ENCODE assay signal across 19 cellular contexts in genomic region chr13:58134012-58134411, GRCh38.
"Had no signal": no experiment of that assay in that cellular context is flagged by ENCODE, and none has a peak within 500 bp of the region (broad histone marks: within the 10 kb centered on the region; RNA-seq: fewer than 3 reads in every experiment).

No MANE protein-coding gene starts in this region.

- H3K27ac ChIP-seq: SJSA1, SK-N-MC had no signal

- H3K36me3 ChIP-seq: SJSA1 had no signal

- DNase-seq: IMR-90, Kasumi-1, KG1, MM.1S, NCI-H1092 treated with DMSO at 0.1 percent for 48 hours, NCI-H1436, NCI-H187, NCI-H2029, NCI-H2171 treated with DMSO at 0.1 percent for 48 hours, NCI-H345, NCI-H446 treated with DMSO at 0.1 percent for 48 hours, NCI-H510A treated with DMSO at 0.1 percent for 48 hours, NCI-H526, Right ventricle myocardium superior, RPMI8226, SIG-M5 had no signal

- H3K4me1 ChIP-seq: SJSA1 had no signal

- H3K9me3 ChIP-seq: SJSA1 had no signal

- H3K27me3 ChIP-seq: SJSA1 had no signal

- ATAC-seq: HepG2 had no signal

- H3K4me3 ChIP-seq: SJSA1, SK-N-MC had no signal
